ENCODE assay signal across 25 cellular contexts in genomic region chr20:22556565-22557056, GRCh38. TPM values are rescaled to one million over a fixed set of nuclear protein-coding genes. Genes with fewer than 3 reads are reported as not detected.
"Had no signal": no experiment of that assay in that cellular context is flagged by ENCODE, and none has a peak within 500 bp of the region (broad histone marks: within the 10 kb centered on the region; RNA-seq: fewer than 3 reads in every experiment).

No MANE protein-coding gene starts in this region.

- H3K27me3 ChIP-seq: testis had no signal

- ATAC-seq: activated CD4-positive, alpha-beta T cell treated with anti-CD3 and anti-CD28 coated beads for 36 hours; activated T-cell treated with anti-CD3 and anti-CD28 coated beads, Interleukin-2, amount 50 U/mL, for 4 hours; heart left ventricle; left colon; naive thymus-derived CD4-positive, alpha-beta T cell had no signal

- H3K4me1 ChIP-seq: heart left ventricle, testis had no signal

- DNase-seq: activated B cell treated with CpG ODN at 0.5 μM for 24 hours; activated CD4-positive, alpha-beta T cell treated with anti-CD3 and anti-CD28 coated beads for 36 hours; activated CD4-positive, alpha-beta T cell treated with anti-CD3 and anti-CD28 coated beads, Interleukin-2, amount 50 U/mL, for 48 hours; activated CD8-positive, alpha-beta memory T cell treated with anti-CD3 and anti-CD28 coated beads, Interleukin-2, amount 50 U/mL, for 48 hours; activated effector memory CD4-positive, alpha-beta T cell treated with Interleukin-2 at 50 U/mL for 16 hours; activated naive CD4-positive, alpha-beta T cell treated with anti-CD3 and anti-CD28 coated beads for 36 hours; activated naive CD8-positive, alpha-beta T cell treated with anti-CD3 and anti-CD28 coated beads, Interleukin-2, amount 10 ng/mL, durations not matched to agents 7 days and 5 days; activated T-cell treated with anti-CD3 and anti-CD28 coated beads, Interleukin-2, amount 50 U/mL, for 4 hours; amygdala; cortex of kidney; heart left ventricle; left colon; naive thymus-derived CD4-positive, alpha-beta T cell; stimulated activated CD4-positive, alpha-beta T cell treated with anti-CD3 and anti-CD28 coated beads, Interleukin-4, amount 100 ng/mL, for 1 hour; stimulated activated naive CD4-positive, alpha-beta T cell; testis had no signal

- H3K9me3 ChIP-seq: testis had no signal

- H3K36me3 ChIP-seq: cardiac muscle cell, heart left ventricle, neural progenitor cell had no signal

- H3K4me3 ChIP-seq: cardiac muscle cell, heart left ventricle, neural progenitor cell, testis had no signal

- H3K36me3 Mint-ChIP-seq: activated naive CD8-positive, alpha-beta T cell treated with anti-CD3 and anti-CD28 coated beads, Interleukin-2, amount 10 ng/mL, durations not matched to agents 7 days and 5 days; neural progenitor cell had no signal

- H3K27ac Mint-ChIP-seq: activated B cell treated with CpG ODN at 0.5 μM for 24 hours; activated CD4-positive, alpha-beta T cell treated with anti-CD3 and anti-CD28 coated beads for 36 hours; activated naive CD4-positive, alpha-beta T cell treated with anti-CD3 and anti-CD28 coated beads for 36 hours; activated naive CD8-positive, alpha-beta T cell treated with anti-CD3 and anti-CD28 coated beads, Interleukin-2, amount 10 ng/mL, durations not matched to agents 7 days and 5 days; naive thymus-derived CD4-positive, alpha-beta T cell; neural progenitor cell; T-helper 1 cell treated with Interleukin-12 subunit alpha and Interleukin-12 subunit beta and Interleukin-4 antibody, amounts not matched to agents 30 μg/mL and 1 μg/mL, for 36 hours had no signal

- H3K4me1 Mint-ChIP-seq: activated B cell treated with CpG ODN at 0.5 μM for 24 hours; activated CD4-positive, alpha-beta T cell treated with anti-CD3 and anti-CD28 coated beads for 36 hours; activated naive CD8-positive, alpha-beta T cell treated with anti-CD3 and anti-CD28 coated beads, Interleukin-2, amount 10 ng/mL, durations not matched to agents 7 days and 5 days; naive thymus-derived CD4-positive, alpha-beta T cell had no signal

- H3K4me3 Mint-ChIP-seq: activated B cell treated with CpG ODN at 0.5 μM for 24 hours; activated CD4-positive, alpha-beta T cell treated with anti-CD3 and anti-CD28 coated beads for 36 hours; activated naive CD4-positive, alpha-beta T cell treated with anti-CD3 and anti-CD28 coated beads for 36 hours; activated naive CD8-positive, alpha-beta T cell treated with anti-CD3 and anti-CD28 coated beads, Interleukin-2, amount 10 ng/mL, durations not matched to agents 7 days and 5 days; activated T-cell treated with anti-CD3 and anti-CD28 coated beads, Interleukin-2, amount 50 U/mL, for 4 hours; naive thymus-derived CD4-positive, alpha-beta T cell; neural progenitor cell; T-helper 1 cell treated with Interleukin-12 subunit alpha and Interleukin-12 subunit beta and Interleukin-4 antibody, amounts not matched to agents 30 μg/mL and 1 μg/mL, for 36 hours had no signal

- H3K9me3 Mint-ChIP-seq: activated B cell treated with CpG ODN at 0.5 μM for 24 hours; activated T-cell treated with anti-CD3 and anti-CD28 coated beads, Interleukin-2, amount 50 U/mL, for 4 hours; T-helper 1 cell treated with Interleukin-12 subunit alpha and Interleukin-12 subunit beta and Interleukin-4 antibody, amounts not matched to agents 30 μg/mL and 1 μg/mL, for 36 hours had no signal

- H3K27ac ChIP-seq: cardiac muscle cell, heart left ventricle, neural progenitor cell, testis had no signal

RNA-seq across cellular contexts. Expression of gene FOXA2, which starts 27.8 kb away (rescaled TPM):
- total RNA-seq: activated B cell treated with CpG ODN at 0.5 μM for 24 hours; activated CD4-positive, alpha-beta T cell treated with anti-CD3 and anti-CD28 coated beads for 36 hours; activated CD8-positive, alpha-beta memory T cell treated with anti-CD3 and anti-CD28 coated beads for 36 hours; activated naive CD4-positive, alpha-beta T cell treated with anti-CD3 and anti-CD28 coated beads for 36 hours; activated naive CD8-positive, alpha-beta T cell treated with anti-CD3 and anti-CD28 coated beads, Interleukin-2, amount 10 ng/mL, durations not matched to agents 7 days and 5 days; activated T-cell treated with anti-CD3 and anti-CD28 coated beads, Interleukin-2, amount 50 U/mL, for 4 hours; cerebellum; epithelial cell of proximal tubule; fibroblast of villous mesenchyme; heart left ventricle; lung microvascular endothelial cell; naive thymus-derived CD4-positive, alpha-beta T cell; ureter had no signal
